Comparison of ENCODE assay signal across 15 cellular contexts in genomic region chr6:43377710-43378229, GRCh38. TPM values are rescaled to one million over a fixed set of nuclear protein-coding genes. Genes with fewer than 3 reads are reported as not detected.
DNase-seq lines count a peak whose midpoint lies in the region; ATAC-seq, FAIRE-seq and TF ChIP-seq lines count a peak whose summit lies in the region.
"Had no signal": no experiment of that assay in that cellular context is flagged by ENCODE, and none has a peak within 500 bp of the region (broad histone marks: within the 10 kb centered on the region; RNA-seq: fewer than 3 reads in every experiment).

No MANE protein-coding gene starts in this region.

- peaks cover 20% of the 10 kb centered on the region for H3K27me3 Mint-ChIP-seq in activated CD8-positive, alpha-beta memory T cell treated with anti-CD3 and anti-CD28 coated beads, Interleukin-2, amount 10 ng/mL, durations not matched to agents 7 days and 5 days

- no TSS peak for BruUV-seq in GM12878 (replicated peaks; lab: Mats Ljungman, UMichigan)

- TF ChIP-seq CTCF in GM12878 (IDR thresholded peaks at IDR 0.05 in 2 of 3, conservative IDR thresholded peaks at IDR 0.05 in 1 of 3; ENCODE audit: control insufficient read depth in 2 of 3, extremely low read depth in 1 of 3, insufficient read depth in 1 of 3, low read depth in 3 of 3, low read length in 3 of 3): no peak

- WGBS in GM12878 (ENCODE audit: insufficient coverage, insufficient replicate concordance, low lambda C conversion rate, missing lambda C conversion rate): 0% methylated on average over 2 of the region's 2 CpGs

- in situ Hi-C loops in GM12878 (cut with MboI): no loop called here

- H3K4me1 ChIP-seq in GM12878 (ENCODE audit: control insufficient read depth, insufficient read depth, low read length): peaks cover 79% of the 10 kb centered on the region

- H3K27ac ChIP-seq in GM12878 (ENCODE audit: control insufficient read depth, insufficient read depth): peak overlapping the region; percentile 81

- intact Hi-C loops in GM12878 (cut with micrococcal nuclease; ENCODE audit: unreplicated experiment): no loop called here
- intact Hi-C loops in Right ventricle myocardium inferior (cut with DNase I): no loop called here

- peak; percentile 12 for DNase-seq in activated CD8-positive, alpha-beta memory T cell treated with anti-CD3 and anti-CD28 coated beads, Interleukin-2, amount 50 U/mL, for 48 hours
- DNase-seq in activated CD8-positive, alpha-beta memory T cell treated with anti-CD3 and anti-CD28 coated beads, Interleukin-2, amount 10 ng/mL, durations not matched to agents 7 days and 5 days: no peak
- DNase-seq in GM12878 (ENCODE audit: low read depth, low spot score) (no peak), NCI-H69 (lab: John Stamatoyannopoulos, UW) (no peak), Right ventricle myocardium inferior (ENCODE audit: missing footprints) (no peak)
- DNase-seq: COR-L47, DMS153, MG63, NCI-H1092 treated with DMSO at 0.1 percent for 48 hours, NCI-H1694, NCI-H446 had no signal

- FAIRE-seq in GM12878 (lab: Jason Lieb, UNC): no peak
- FAIRE-seq: A204.1 had no signal

- RAD21 ChIA-PET in GM12878 (lab: Charles Lee; ENCODE audit: unreplicated experiment): interaction anchor here (0.7 to 11.3 kb wide), 10 partner anchors 9 to 252 kb away, joined by 3 to 311 read pairs (median 6); partner anchors contain the start of genes CRIP3, GTPBP2 and ZNF318

- H3K4me1 Mint-ChIP-seq in activated CD8-positive, alpha-beta memory T cell treated with anti-CD3 and anti-CD28 coated beads, Interleukin-2, amount 10 ng/mL, durations not matched to agents 7 days and 5 days: peaks cover 20% of the 10 kb centered on the region

- H3K4me3 Mint-ChIP-seq in activated CD8-positive, alpha-beta memory T cell treated with anti-CD3 and anti-CD28 coated beads, Interleukin-2, amount 10 ng/mL, durations not matched to agents 7 days and 5 days: no peak overlapping the region
- H3K4me3 Mint-ChIP-seq: CD14-positive monocyte had no signal

- H4K20me1 ChIP-seq in GM12878 (ENCODE audit: control insufficient read depth, insufficient read depth): no peaks in the 10 kb centered on the region

- no peak for TF ChIP-seq RAD21 in GM12878 (IDR thresholded peaks at IDR 0.05; ENCODE audit: insufficient read depth, low read depth, low read length)

- no peaks in the 10 kb centered on the region for H3K36me3 ChIP-seq in GM12878 (ENCODE audit: control insufficient read depth in 2 of 2, insufficient read depth in 2 of 2, low read length in 1 of 2)
- H3K36me3 ChIP-seq: MG63 had no signal

- no peaks in the 10 kb centered on the region; the same call in 2 of the 3 replicates for H3K9me3 ChIP-seq in GM12878 (replicated peaks; ENCODE audit: control insufficient read depth, insufficient read depth, low read length)
- H3K9me3 ChIP-seq: MG63 had no signal

- POLR2A ChIA-PET in GM12878 (lab: Charles Lee): interaction anchor here (0.7 to 10.4 kb wide), 7 partner anchors 9 to 1275 kb away, joined by 3 to 218 read pairs (median 4); partner anchors contain the start of gene ZNF318

- H3K9me3 Mint-ChIP-seq in activated CD8-positive, alpha-beta memory T cell treated with anti-CD3 and anti-CD28 coated beads, Interleukin-2, amount 10 ng/mL, durations not matched to agents 7 days and 5 days (ENCODE audit: low read depth): no peaks in the 10 kb centered on the region

- peaks cover 4% of the 10 kb centered on the region for H3K79me2 ChIP-seq in GM12878 (ENCODE audit: control insufficient read depth, insufficient read depth, low read length)

- H3K4me2 ChIP-seq in GM12878 (ENCODE audit: control insufficient read depth, insufficient read depth): peak overlapping the region; percentile 74

- CTCF ChIA-PET in activated CD8-positive, alpha-beta memory T cell treated with anti-CD3 and anti-CD28 coated beads, Interleukin-2, amount 10 ng/mL, durations not matched to agents 7 days and 5 days (lab: Charles Lee): interaction anchor here (1.0 to 1.8 kb wide), 4 partner anchors 8 to 128 kb away, joined by 3 to 6 read pairs (median 5); partner anchors contain the start of gene ZNF318
- CTCF ChIA-PET in GM12878 (lab: Yijun Ruan, JAX): interaction anchor here (0.8 to 8.3 kb wide), 10 partner anchors 8 to 107 kb away, joined by 3 to 68 read pairs (median 6); partner anchors contain the start of gene ZNF318

- SMC1A ChIA-PET in GM12878 (lab: Charles Lee; ENCODE audit: uncharacterized antibody, unreplicated experiment): interaction anchor here (0.9 to 27.6 kb wide), 13 partner anchors 9 to 130 kb away, joined by 3 to 616 read pairs (median 4); partner anchors contain the start of gene ZNF318

- TF ChIP-seq POLR2A in GM12878 (IDR thresholded peaks at IDR 0.05; ENCODE audit: low read depth, low read length): no peak

- no peak overlapping the region for H3K4me3 ChIP-seq in GM12878
- H3K4me3 ChIP-seq: MG63 had no signal

- TF ChIP-seq EP300 in GM12878 (IDR thresholded peaks at IDR 0.05; ENCODE audit: borderline replicate concordance in 1 of 2, control insufficient read depth in 1 of 2, low read depth in 2 of 2, low read length in 2 of 2): no peak

- peak overlapping the region; percentile 14; the same call in 1 of the 2 replicates for H2AFZ ChIP-seq in GM12878 (ENCODE audit: control insufficient read depth, low read depth, low read length)

- H3K36me3 Mint-ChIP-seq in activated CD8-positive, alpha-beta memory T cell treated with anti-CD3 and anti-CD28 coated beads, Interleukin-2, amount 10 ng/mL, durations not matched to agents 7 days and 5 days: peaks cover 7% of the 10 kb centered on the region

- H3K27me3 ChIP-seq in GM12878 (replicated peaks in 1 of 2; ENCODE audit: control insufficient read depth in 2 of 2, insufficient read depth in 2 of 2, low read length in 1 of 2): no peaks in the 10 kb centered on the region
- H3K27me3 ChIP-seq: MG63 had no signal

- ATAC-seq in activated CD8-positive, alpha-beta memory T cell treated with anti-CD3 and anti-CD28 coated beads, Interleukin-2, amount 10 ng/mL, durations not matched to agents 7 days and 5 days: no peak
- peak; percentile 34 for ATAC-seq in GM19043 (IDR thresholded peaks at IDR 0.05; ENCODE audit: low read depth, unreplicated experiment)
- peak; percentile 44 for ATAC-seq in GM12878
- ATAC-seq in GM21447 (IDR thresholded peaks at IDR 0.05; ENCODE audit: unreplicated experiment): no peak
- no peak for ATAC-seq in Right ventricle myocardium inferior

- H3K27ac Mint-ChIP-seq in activated CD8-positive, alpha-beta memory T cell treated with anti-CD3 and anti-CD28 coated beads, Interleukin-2, amount 10 ng/mL, durations not matched to agents 7 days and 5 days: no peak overlapping the region

- peak overlapping the region; percentile 24; the same call in 1 of the 2 replicates for H3K9ac ChIP-seq in GM12878 (ENCODE audit: control insufficient read depth, insufficient read depth, low read length)

TF ChIP-seq in GM12878, 131 proteins besides CTCF, POLR2A, EP300 and RAD21 (continues in another document):
- peak in 1 of 2 experiments; percentile 23; a peak in 1 of 4 replicates for TF ChIP-seq ETV6 (conservative IDR thresholded peaks at IDR 0.05 in 1 of 2, IDR thresholded peaks at IDR 0.05 in 1 of 2; ENCODE audit: borderline replicate concordance in 1 of 2, low read depth in 1 of 2)

RNA-seq across cellular contexts. Expression of gene ZNF318, which starts 8.3 kb away (rescaled TPM):
- total RNA-seq in activated CD8-positive, alpha-beta memory T cell treated with anti-CD3 and anti-CD28 coated beads, Interleukin-2, amount 10 ng/mL, durations not matched to agents 7 days and 5 days: 10 to 100 TPM in 1 of 2 experiments, 1 to 10 TPM in 1; 9.7 to 12.8 TPM
- total RNA-seq in GM12878 (2013; cell fraction: nucleolus; rRNA removed): 123 and 126 TPM in 2 replicates
- total RNA-seq in GM12878 (2014; rRNA removed) (15.1 and 16.1 TPM in 2 replicates), GM12878 (2014; rRNA removed; fragmentation: Illumina TruSeq; extraction: Trizol) (12.3 and 13.0 TPM in 2 replicates), GM12878 (2021) (27.9 and 29.3 TPM in 2 replicates), Right ventricle myocardium inferior (11.3 TPM)
- 41.6 TPM for polyA plus RNA-seq in GM12878 (2011; ENCODE audit: low read depth)
- polyA plus RNA-seq in GM12878 (2011; rRNA removed) (79.8 and 83.9 TPM in 2 replicates), GM12878 (2014; fragmentation: Illumina TruSeq; extraction: Trizol) (23.8 and 28.7 TPM in 2 replicates), GM12878 (2014; fragmentation: Nextera tagmentation; extraction: Ambion mirVana) (1 to 10 TPM; 4.8 to 6.3 TPM), GM12878 (2014; rRNA removed) (16.1 and 16.6 TPM in 2 replicates), GM12878 (2016; fragmentation: Nextera tagmentation; extraction: Ambion mirVana) (10 to 100 TPM in 1 of 2 experiments, 1 to 10 TPM in 1; 3.4 to 11.1 TPM)
- 63.6 and 73.5 TPM in 2 replicates for polyA plus RNA-seq in GM12878 (2011; cell fraction: cytosol; rRNA removed)
- polyA plus RNA-seq in GM12878 (2011; cell fraction: nucleus; rRNA removed): 134 and 192 TPM in 2 replicates
- 45.1 and 74.2 TPM in 2 replicates for polyA plus RNA-seq in GM12878 (2012)
- 153 and 156 TPM in 2 replicates for polyA minus RNA-seq in GM12878 (2011; rRNA and poly(A)+ RNA removed)
- 48.2 and 52.8 TPM in 2 replicates for polyA minus RNA-seq in GM12878 (2011; cell fraction: cytosol; rRNA and poly(A)+ RNA removed)
- 82.8 and 88.9 TPM in 2 replicates for polyA minus RNA-seq in GM12878 (2011; cell fraction: nucleus; rRNA and poly(A)+ RNA removed)

RNA-seq across cellular contexts. Expression of gene ABCC10, which starts 49.6 kb away (rescaled TPM):
- total RNA-seq in activated CD8-positive, alpha-beta memory T cell treated with anti-CD3 and anti-CD28 coated beads, Interleukin-2, amount 10 ng/mL, durations not matched to agents 7 days and 5 days: 10 to 100 TPM; 52.0 to 59.6 TPM
- 65.9 and 66.1 TPM in 2 replicates for total RNA-seq in GM12878 (2013; cell fraction: nucleolus; rRNA removed)
- total RNA-seq in GM12878 (2014; rRNA removed) (6.9 and 7.7 TPM in 2 replicates), GM12878 (2014; rRNA removed; fragmentation: Illumina TruSeq; extraction: Trizol) (5.1 and 5.9 TPM in 2 replicates), GM12878 (2021) (13.2 and 18.2 TPM in 2 replicates), Right ventricle myocardium inferior (14.8 TPM)
- polyA plus RNA-seq in GM12878 (2011; ENCODE audit: low read depth): 7.2 TPM
- polyA plus RNA-seq in GM12878 (2011; rRNA removed) (4.2 and 5.6 TPM in 2 replicates), GM12878 (2014; fragmentation: Illumina TruSeq; extraction: Trizol) (5.4 and 9.5 TPM in 2 replicates), GM12878 (2014; fragmentation: Nextera tagmentation; extraction: Ambion mirVana) (under 1 TPM; 0.80 to 0.82 TPM), GM12878 (2014; rRNA removed) (9.5 and 10.9 TPM in 2 replicates), GM12878 (2016; fragmentation: Nextera tagmentation; extraction: Ambion mirVana) (1 to 10 TPM; 8.6 to 9.5 TPM)
- 5.3 and 7.4 TPM in 2 replicates for polyA plus RNA-seq in GM12878 (2011; cell fraction: cytosol; rRNA removed)
- 40.9 and 51.1 TPM in 2 replicates for polyA plus RNA-seq in GM12878 (2011; cell fraction: nucleus; rRNA removed)
- polyA plus RNA-seq in GM12878 (2012): 10.0 and 12.5 TPM in 2 replicates
- 13.5 and 14.2 TPM in 2 replicates for polyA minus RNA-seq in GM12878 (2011; rRNA and poly(A)+ RNA removed)
- polyA minus RNA-seq in GM12878 (2011; cell fraction: cytosol; rRNA and poly(A)+ RNA removed): 3.2 and 6.4 TPM in 2 replicates
- 16.1 and 41.6 TPM in 2 replicates for polyA minus RNA-seq in GM12878 (2011; cell fraction: nucleus; rRNA and poly(A)+ RNA removed)

Comparison
In these comparisons a context has a peak if more than half of its experiments do, and no peak if none do; other contexts are left out.
1. ATAC-seq: peak in GM19043 (single experiment) and GM12878 (single experiment); none in activated CD8-positive, alpha-beta memory T cell treated with anti-CD3 and anti-CD28 coated beads, Interleukin-2, amount 10 ng/mL, durations not matched to agents 7 days and 5 days (single experiment), GM21447 (single experiment) and Right ventricle myocardium inferior (single experiment).